ENCODE assay signal across 9 cellular contexts in the genomic region with DNA sequence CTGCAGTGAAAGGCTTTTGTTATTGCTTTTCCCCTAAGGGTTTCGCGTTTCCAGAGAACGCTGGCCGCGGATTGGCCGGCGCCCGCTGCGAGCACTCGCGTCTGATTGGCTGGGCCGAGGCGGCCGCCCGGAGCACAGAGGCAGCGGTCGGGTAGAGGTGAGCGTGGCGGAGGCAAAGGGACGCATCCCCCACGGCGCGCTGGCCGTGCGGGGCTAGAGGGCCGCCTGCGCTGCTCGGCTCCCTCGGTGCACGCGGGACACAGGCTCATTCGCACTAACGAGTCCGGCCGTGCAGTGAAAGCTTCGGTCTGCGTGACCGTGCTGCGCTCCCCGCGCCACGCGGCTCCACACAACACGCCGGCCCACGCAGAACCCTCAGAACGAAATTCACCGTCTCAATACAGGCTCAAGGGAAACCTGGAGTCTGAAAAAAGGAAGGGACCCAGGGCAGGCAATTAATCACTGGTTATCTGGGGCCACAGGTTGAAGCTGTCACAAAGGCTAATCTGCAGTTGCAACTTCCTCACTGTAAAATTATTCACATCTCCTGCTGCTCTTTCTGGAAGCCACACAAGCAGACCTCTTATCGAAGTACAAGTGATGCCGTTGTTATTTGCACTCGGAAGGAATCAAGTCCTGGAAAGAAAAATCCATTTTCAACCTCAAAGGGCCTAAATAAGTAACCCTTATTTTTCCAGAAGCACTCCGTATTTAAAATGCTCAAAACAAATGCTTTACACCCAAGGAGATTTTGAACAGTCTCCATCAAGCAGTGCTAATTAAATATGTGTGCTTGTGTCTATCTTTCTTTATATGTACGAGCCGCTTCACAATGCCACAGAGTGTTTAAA.
DNase-seq lines count a peak whose midpoint lies in the region; ATAC-seq, FAIRE-seq and TF ChIP-seq lines count a peak whose summit lies in the region.
"Had no signal": no experiment of that assay in that cellular context is flagged by ENCODE, and none has a peak within 500 bp of the region (broad histone marks: within the 10 kb centered on the region; RNA-seq: fewer than 3 reads in every experiment).

No MANE protein-coding gene starts in this region.

- H3K9me3 ChIP-seq in RWPE2 (ENCODE audit: severe bottlenecking) (no peaks in the 10 kb centered on the region), kidney (ENCODE audit: control insufficient read depth in 1 of 2, low read length in 2 of 2) (no peaks in the 10 kb centered on the region)

- intact Hi-C loops in kidney (cut with DNase I) = no loop called here

- DNase-seq in Daoy (ENCODE audit: low read depth) = peak; percentile 86
- peak; percentile 90 for DNase-seq in LoVo (ENCODE audit: low spot score)
- DNase-seq in RWPE2 (ENCODE audit: low spot score) = peak; percentile 85
- peak; percentile 92 for DNase-seq in cerebellum (ENCODE audit: low spot score)
- DNase-seq in kidney = peak; percentile 93

- peak; percentile 19 for ATAC-seq in GM21447 (IDR thresholded peaks at IDR 0.05; ENCODE audit: unreplicated experiment)
- ATAC-seq in RWPE2 (ENCODE audit: low read depth) = peak; percentile 82
- no peak for ATAC-seq in HG03175 (IDR thresholded peaks at IDR 0.05; ENCODE audit: unreplicated experiment)

- peak overlapping the region; percentile 33 for H3K4me3 ChIP-seq in RWPE2 (ENCODE audit: severe bottlenecking)
- H3K4me3 ChIP-seq in kidney (ENCODE audit: low read length in 2 of 2) = peak overlapping the region; percentile 67 to 68
- peak overlapping the region; percentile 27 to 51 (median 43) for H3K4me3 ChIP-seq in skin epidermis

- FAIRE-seq in kidney (lab: Jason Lieb, UNC) = no peak
- FAIRE-seq: colon had no signal

- H3K36me3 ChIP-seq in RWPE2 (ENCODE audit: low read depth) (no peaks in the 10 kb centered on the region), kidney (ENCODE audit: control insufficient read depth in 1 of 2, insufficient read depth in 2 of 2, low read length in 2 of 2) (peaks cover 3 to 4% of the 10 kb centered on the region in 2 donors)

- H3K9ac ChIP-seq in kidney (ENCODE audit: low read length in 2 of 2) = peak overlapping the region; percentile 65 to 68

- no peaks in the 10 kb centered on the region for H3K27me3 ChIP-seq in RWPE2 (ENCODE audit: insufficient read depth, poor library complexity, severe bottlenecking)

- TF ChIP-seq CTCF in RWPE2 (IDR thresholded peaks at IDR 0.05; ENCODE audit: poor library complexity, severe bottlenecking) (no peak), kidney (IDR thresholded peaks at IDR 0.05; ENCODE audit: borderline replicate concordance, extremely low read depth, insufficient read depth) (no peak)

- peak overlapping the region; percentile 58 for H3K27ac ChIP-seq in RWPE2 (ENCODE audit: poor library complexity, severe bottlenecking)
- H3K27ac ChIP-seq in kidney (ENCODE audit: low read depth in 2 of 2, low read length in 2 of 2) = peak overlapping the region; percentile 86 to 95
- H3K27ac ChIP-seq in skin epidermis = peak overlapping the region in 19 of 21 experiments; percentile 18 to 79 (median 41)

- peaks cover 45% of the 10 kb centered on the region for H3K4me1 ChIP-seq in RWPE2 (ENCODE audit: insufficient read depth, poor library complexity, severe bottlenecking)
- H3K4me1 ChIP-seq in kidney (ENCODE audit: control insufficient read depth in 1 of 2, insufficient read depth in 1 of 2, low read depth in 1 of 2, low read length in 2 of 2) = peaks cover 55 to 60% of the 10 kb centered on the region in 2 donors
